Comparison of ENCODE assay signal across 8 cellular contexts in genomic region chr18:2657788-2658458, GRCh38. TPM values are rescaled to one million over a fixed set of nuclear protein-coding genes. Genes with fewer than 3 reads are reported as not detected.
DNase-seq lines count a peak whose midpoint lies in the region; ATAC-seq and TF ChIP-seq lines count a peak whose summit lies in the region.

No MANE protein-coding gene starts in this region.

- no peak for TF ChIP-seq CTCF in GM06990 (IDR thresholded peaks at IDR 0.05; ENCODE audit: insufficient read depth, low read length, poor library complexity, severe bottlenecking)
- no peak for TF ChIP-seq CTCF in astrocyte of the spinal cord (IDR thresholded peaks at IDR 0.05; ENCODE audit: low read depth, low read length)
- TF ChIP-seq CTCF in lung (IDR thresholded peaks at IDR 0.05; ENCODE audit: control extremely low read depth, extremely low read depth) = no peak

- no peaks in the 10 kb centered on the region for H3K27me3 ChIP-seq in GM06990 (replicated peaks; ENCODE audit: control insufficient read depth, insufficient read depth, low read length)
- H3K27me3 ChIP-seq in lung (ENCODE audit: control insufficient read depth, insufficient read depth) = no peaks in the 10 kb centered on the region
- no peaks in the 10 kb centered on the region for H3K27me3 ChIP-seq in aorta (ENCODE audit: control insufficient read depth in 1 of 2, insufficient read depth in 2 of 2, low read length in 1 of 2)

- H3K9me3 ChIP-seq in lung (ENCODE audit: control insufficient read depth in 2 of 2, insufficient read depth in 1 of 2, low read length in 1 of 2) (no peaks in the 10 kb centered on the region), aorta (ENCODE audit: control insufficient read depth, low read length) (no peaks in the 10 kb centered on the region)

- H3K4me1 ChIP-seq in lung (ENCODE audit: control insufficient read depth in 2 of 2, insufficient read depth in 2 of 2, low read length in 2 of 2) (peaks cover 2 to 9% of the 10 kb centered on the region in 2 donors), aorta (ENCODE audit: control insufficient read depth in 1 of 2, insufficient read depth in 2 of 2, low read length in 2 of 2) (no peaks in the 10 kb centered on the region)

- H3K27ac ChIP-seq in lung (ENCODE audit: low read depth in 1 of 2, low read length in 1 of 2) (peak overlapping the region; percentile 35 to 40), aorta (ENCODE audit: low read depth in 1 of 2, low read length in 2 of 2) (no peak overlapping the region)

- H3K36me3 ChIP-seq in GM06990 (ENCODE audit: control insufficient read depth, insufficient read depth, low read length) = no peaks in the 10 kb centered on the region; the same call in 1 of the 2 replicates
- no peaks in the 10 kb centered on the region for H3K36me3 ChIP-seq in lung (ENCODE audit: control insufficient read depth in 2 of 2, insufficient read depth in 2 of 2, low read length in 2 of 2)
- H3K36me3 ChIP-seq in aorta (ENCODE audit: control insufficient read depth in 1 of 2, insufficient read depth in 2 of 2, low read length in 1 of 2) = no peaks in the 10 kb centered on the region

- in situ Hi-C loops in astrocyte of the spinal cord (cut with HindIII; ENCODE audit: low sequenced_read_pairs) = no loop called here

- WGBS in lung, 2 donors = 45 to 50% methylated on average over 12 of the region's 12 CpGs
- whole genome bisulfite sequencing in aorta, 2 donors = 39 to 40% methylated on average over 12 of the region's 12 CpGs

- DNase-seq in GM06990 (ENCODE audit: extremely low read depth, insufficient read length) = no peak
- DNase-seq in MV-4-11 (lab: John Stamatoyannopoulos, UW) = peak; percentile 88
- peak; percentile 81 for DNase-seq in astrocyte of the spinal cord (ENCODE audit: low read depth, low spot score)
- DNase-seq in lung (ENCODE audit: low spot score) = no peak
- DNase-seq in posterior cingulate gyrus = no peak
- no peak for DNase-seq in aorta
- DNase-seq in NCI-H2227 (lab: John Stamatoyannopoulos, UW; ENCODE audit: unreplicated experiment) = no peak

- intact Hi-C loops in posterior cingulate gyrus (cut with DNase I) (loop anchor here (10.0 kb wide), 1 partner anchor 357 kb away; the partner anchor contains the start of gene LPIN2), aorta (cut with DNase I) (loop anchor here in 1 of 2 donors (10.0 kb wide), 1 partner anchor 1943 kb away; the partner anchor contains the start of gene ENOSF1)

- H3K4me3 ChIP-seq in GM06990 (replicated peaks; ENCODE audit: low read depth, low read length) = peak overlapping the region; percentile 98
- H3K4me3 ChIP-seq in astrocyte of the spinal cord (ENCODE audit: low read depth, low read length) = peak overlapping the region; percentile 93
- no peak overlapping the region for H3K4me3 ChIP-seq in lung
- no peak overlapping the region for H3K4me3 ChIP-seq in aorta (ENCODE audit: low read length in 2 of 2)

- no peak for ATAC-seq in lung (ENCODE audit: insufficient read depth, low FRiP score)
- no peak for ATAC-seq in GM18909 (IDR thresholded peaks at IDR 0.05; ENCODE audit: poor library complexity, unreplicated experiment)
- ATAC-seq in aorta (ENCODE audit: low FRiP score) = no peak

RNA-seq across cellular contexts. Expression of gene SMCHD1, which starts 2.4 kb away (rescaled TPM):
- total RNA-seq in lung (100 to 1,000 TPM in 1 of 2 donors, 10 to 100 TPM in 1; 40.3 to 179 TPM), aorta (10 to 100 TPM; 71.0 to 88.9 TPM)
- polyA plus RNA-seq in lung (10 to 100 TPM in 1 of 2 donors, 1 to 10 TPM in 1; 7.3 to 22.6 TPM), aorta (10 to 100 TPM in 1 of 2 donors, 1 to 10 TPM in 1; 7.9 to 22.2 TPM)

Comparison
In these comparisons a context has a peak if more than half of its experiments do, and no peak if none do; other contexts are left out.
1. DNase-seq: peak in MV-4-11 (single experiment) and astrocyte of the spinal cord (single experiment); none in GM06990 (single experiment), lung (single experiment), posterior cingulate gyrus (0 of 10), aorta (0 of 2) and NCI-H2227 (single experiment).
2. H3K4me3 ChIP-seq: peak in GM06990 (single experiment) and astrocyte of the spinal cord (single experiment); none in lung (single experiment) and aorta (0 of 2).
3. H3K27ac ChIP-seq: peak in lung (2 of 2); none in aorta (0 of 2).